22 cellular contexts compared by ENCODE assay signal in genomic region chr4:175373031-175373430, GRCh38.
"Had no signal": no experiment of that assay in that cellular context is flagged by ENCODE, and none has a peak within 500 bp of the region (broad histone marks: within the 10 kb centered on the region; RNA-seq: fewer than 3 reads in every experiment).

No MANE protein-coding gene starts in this region.

- H3K9ac ChIP-seq: parathyroid adenoma had no signal

- H3K27me3 ChIP-seq: gastrocnemius medialis, neutrophil, tibial nerve had no signal

- H3K4me3 ChIP-seq: gastrocnemius medialis, tibial nerve had no signal

- H3K9me3 ChIP-seq: gastrocnemius medialis, neutrophil, tibial nerve had no signal

- H3K79me2 ChIP-seq: parathyroid adenoma had no signal

- H3K27ac ChIP-seq: gastrocnemius medialis, neutrophil, parathyroid adenoma, tibial nerve had no signal

- H2AFZ ChIP-seq: parathyroid adenoma had no signal

- DNase-seq: activated CD4-positive, alpha-beta T cell treated with anti-CD3 and anti-CD28 coated beads, Interleukin-2, amount 50 U/mL, for 4 hours; activated CD8-positive, alpha-beta memory T cell treated with anti-CD3 and anti-CD28 coated beads for 24 hours; activated CD8-positive, alpha-beta memory T cell treated with anti-CD3 and anti-CD28 coated beads, Interleukin-2, amount 50 U/mL, for 4 hours; activated naive CD4-positive, alpha-beta T cell; activated naive CD8-positive, alpha-beta T cell treated with anti-CD3 and anti-CD28 coated beads for 36 hours; activated T-cell treated with anti-CD3 and anti-CD28 coated beads, Interleukin-2, amount 50 U/mL, for 24 hours; amniotic stem cell; cerebellar nuclear complex; effector CD4-positive, alpha-beta T cell; gastrocnemius medialis; hypothalamus; islet precursor cell; left cardiac atrium; right cardiac atrium; stimulated activated CD4-positive, alpha-beta T cell treated with anti-CD3 and anti-CD28 coated beads, Interleukin-12 subunit alpha, Interleukin-12 subunit beta, amount 100 ng/mL, for 4 hours; stimulated activated CD4-positive, alpha-beta T cell treated with anti-CD3 and anti-CD28 coated beads, Interleukin-4, amount 100 ng/mL, for 4 hours; T-helper 1 cell had no signal

- ATAC-seq: activated T-helper 17 cell treated with anti-CD3 and anti-CD28 coated beads, Interleukin-2, amount 50 U/mL, for 72 hours; gastrocnemius medialis; left cardiac atrium; right cardiac atrium; WTC11 had no signal

- H3K4me1 ChIP-seq: gastrocnemius medialis, parathyroid adenoma, tibial nerve had no signal

- H3K36me3 ChIP-seq: gastrocnemius medialis, neutrophil, tibial nerve had no signal
